14 cellular contexts compared by ENCODE assay signal in the genomic region with DNA sequence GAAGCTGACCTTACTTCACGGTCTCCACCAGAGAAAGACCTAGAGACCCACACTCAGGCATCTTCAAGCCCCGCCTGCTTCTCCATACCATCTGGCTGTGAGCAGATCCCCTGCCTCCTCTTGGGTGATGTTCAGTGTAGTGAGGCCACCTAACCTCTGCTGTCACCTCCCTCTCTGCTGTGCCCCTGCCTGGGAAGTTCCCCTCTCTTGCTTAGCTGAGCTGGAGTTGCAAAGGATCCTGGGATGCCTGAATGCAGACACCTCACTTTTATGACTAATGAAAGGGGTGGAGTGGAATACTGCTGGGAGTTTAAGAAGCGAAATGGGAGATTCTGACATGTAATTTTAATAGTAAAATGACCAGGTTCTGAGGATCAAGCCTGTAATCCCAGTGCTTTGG. TPM values are rescaled to one million over a fixed set of nuclear protein-coding genes. Genes with fewer than 3 reads are reported as not detected.
DNase-seq lines count a peak whose midpoint lies in the region; ATAC-seq and TF ChIP-seq lines count a peak whose summit lies in the region.
"Had no signal": no experiment of that assay in that cellular context is flagged by ENCODE, and none has a peak within 500 bp of the region (broad histone marks: within the 10 kb centered on the region; RNA-seq: fewer than 3 reads in every experiment).

No MANE protein-coding gene starts in this region.

- H3K9me3 Mint-ChIP-seq in neural progenitor cell = no peaks in the 10 kb centered on the region
- H3K9me3 Mint-ChIP-seq: activated T-cell treated with anti-CD3 and anti-CD28 coated beads, Interleukin-2, amount 50 U/mL, for 4 hours had no signal

- H3K4me1 ChIP-seq in breast epithelium (peaks cover 6 to 10% of the 10 kb centered on the region in 2 donors), neural progenitor cell (peaks cover 30% of the 10 kb centered on the region)

- H3K27ac Mint-ChIP-seq in neural progenitor cell = peak overlapping the region; percentile 19
- H3K27ac Mint-ChIP-seq: CD8-positive, alpha-beta memory T cell had no signal

- ATAC-seq in GM19035 (IDR thresholded peaks at IDR 0.05; ENCODE audit: unreplicated experiment) (no peak), GM21447 (IDR thresholded peaks at IDR 0.05; ENCODE audit: unreplicated experiment) (no peak), HG02884 (IDR thresholded peaks at IDR 0.05; ENCODE audit: unreplicated experiment) (no peak)
- ATAC-seq: body of pancreas had no signal

- no peak for TF ChIP-seq POLR2A in breast epithelium (IDR thresholded peaks at IDR 0.05)

- H3K27me3 Mint-ChIP-seq in neural progenitor cell (ENCODE audit: insufficient read depth, low read depth) = peaks cover 51% of the 10 kb centered on the region

- peak; percentile 58 for DNase-seq in ELR (ENCODE audit: low read depth)
- peak; percentile 49 for DNase-seq in M059J (ENCODE audit: low read depth)
- no peak for DNase-seq in breast epithelium (ENCODE audit: low spot score in 2 of 2)
- DNase-seq in neural progenitor cell (ENCODE audit: low spot score) = no peak
- DNase-seq: activated CD4-positive, CD25-positive, alpha-beta regulatory T cell; activated T-cell treated with anti-CD3 and anti-CD28 coated beads, Interleukin-2, amount 50 U/mL, for 4 hours; body of pancreas; CD8-positive, alpha-beta memory T cell; left ventricle myocardium inferior; NCI-H2081; substantia nigra had no signal

- H3K9ac ChIP-seq in neural progenitor cell = no peak overlapping the region

- no peak overlapping the region for H3K4me3 ChIP-seq in breast epithelium
- no peak overlapping the region for H3K4me3 ChIP-seq in neural progenitor cell
- H3K4me3 ChIP-seq: body of pancreas, left ventricle myocardium inferior had no signal

- H2AFZ ChIP-seq in neural progenitor cell (replicated peaks) = no peak overlapping the region

- H3F3A ChIP-seq in neural progenitor cell (ENCODE audit: low read depth) = peaks cover 25% of the 10 kb centered on the region

- H3K36me3 ChIP-seq in breast epithelium = no peaks in the 10 kb centered on the region
- no peaks in the 10 kb centered on the region for H3K36me3 ChIP-seq in neural progenitor cell

- no peaks in the 10 kb centered on the region for H3K27me3 ChIP-seq in breast epithelium
- peaks cover 75% of the 10 kb centered on the region for H3K27me3 ChIP-seq in neural progenitor cell

- peaks cover 40% of the 10 kb centered on the region for H4K20me1 ChIP-seq in neural progenitor cell (ENCODE audit: low read depth)

- H3K4me3 Mint-ChIP-seq in neural progenitor cell = no peak overlapping the region
- H3K4me3 Mint-ChIP-seq: activated T-cell treated with anti-CD3 and anti-CD28 coated beads, Interleukin-2, amount 50 U/mL, for 4 hours; CD8-positive, alpha-beta memory T cell had no signal

- H3K4me2 ChIP-seq in neural progenitor cell = no peak overlapping the region

- H3K27ac ChIP-seq in breast epithelium (peak overlapping the region; percentile 97 to 100), neural progenitor cell (no peak overlapping the region)
- H3K27ac ChIP-seq: body of pancreas, left ventricle myocardium inferior had no signal

- H3K4me1 Mint-ChIP-seq in neural progenitor cell = peaks cover 54% of the 10 kb centered on the region

- intact Hi-C loops in breast epithelium (cut with DNase I; ENCODE audit: low total_unique reads) = loop anchor here (10.0 kb wide), 2 partner anchors 266 to 386 kb away; no protein-coding TSS in a partner anchor

- peaks cover 9% of the 10 kb centered on the region for H3K79me2 ChIP-seq in neural progenitor cell (ENCODE audit: low read depth)

- H3K36me3 Mint-ChIP-seq in neural progenitor cell = peaks cover 13% of the 10 kb centered on the region
- H3K36me3 Mint-ChIP-seq: CD8-positive, alpha-beta memory T cell had no signal

- H3K9me3 ChIP-seq in breast epithelium = no peaks in the 10 kb centered on the region
- H3K9me3 ChIP-seq in neural progenitor cell (ENCODE audit: low read depth) = no peaks in the 10 kb centered on the region
- H3K9me3 ChIP-seq: body of pancreas, left ventricle myocardium inferior had no signal

- TF ChIP-seq CTCF in breast epithelium (IDR thresholded peaks at IDR 0.05) = no peak
- TF ChIP-seq CTCF in neural progenitor cell (IDR thresholded peaks at IDR 0.05) = no peak

RNA-seq across cellular contexts. Expression of a gene that starts 5.8 kb away (rescaled TPM):
- total RNA-seq in M059J (2014; rRNA removed; shearing (Covaris generic)) = 8.4 and 12.7 TPM in 2 replicates
- total RNA-seq in breast epithelium = 100 to 1,000 TPM in 1 of 3 donors, 10 to 100 TPM in 2; 18.4 to 127 (median 56.7) TPM
- 4.6 and 9.1 TPM in 2 replicates for total RNA-seq in neural progenitor cell (ENCODE audit: low replicate concordance)
- total RNA-seq: CD8-positive, alpha-beta memory T cell had no signal

Comparison
In these comparisons a context has a peak if more than half of its experiments do, and no peak if none do; other contexts are left out.
1. DNase-seq: peak in ELR (single experiment) and M059J (single experiment); none in breast epithelium (0 of 2) and neural progenitor cell (single experiment).